Comparison of ENCODE assay signal across 8 cellular contexts in the genomic region with DNA sequence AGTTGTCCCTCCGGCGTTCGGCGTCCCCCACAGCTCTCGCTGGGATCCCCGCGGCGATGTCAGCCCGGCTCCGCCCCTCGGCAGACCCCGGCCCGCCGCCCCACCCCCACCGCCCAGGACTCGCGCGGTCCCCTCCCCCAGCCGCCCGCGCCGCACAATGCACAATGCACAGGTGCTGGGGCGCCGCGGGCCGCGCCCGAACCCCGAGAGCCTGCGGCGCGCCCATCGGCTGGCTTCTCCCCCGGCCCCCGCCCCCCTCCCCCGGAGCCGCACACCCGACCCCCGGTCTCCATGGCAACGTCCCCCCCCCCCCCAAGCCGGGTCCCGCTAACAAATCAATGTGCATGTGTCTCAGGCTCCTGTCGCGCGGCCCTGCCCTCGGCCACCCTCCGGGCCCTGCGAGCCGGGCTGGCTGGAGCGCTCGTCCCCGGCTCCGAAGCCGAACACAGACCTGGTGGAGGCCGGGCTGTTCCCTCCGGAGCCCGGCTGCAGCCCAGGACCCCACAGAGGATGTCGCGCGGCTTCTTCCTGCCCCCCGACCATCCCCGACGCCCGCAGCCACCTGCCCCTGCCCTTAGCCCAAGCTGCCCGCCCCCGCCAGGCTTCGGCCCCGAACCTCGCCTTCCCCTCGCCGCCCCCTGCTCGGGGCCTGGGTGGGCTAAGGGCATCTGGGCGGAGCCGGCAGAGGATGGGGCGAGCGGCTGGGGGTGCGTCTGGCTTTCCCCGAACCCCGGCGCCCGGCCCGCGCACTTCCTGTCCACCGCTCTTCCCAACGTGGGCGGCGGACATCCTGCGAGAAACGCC. TPM values are rescaled to one million over a fixed set of nuclear protein-coding genes. Genes with fewer than 3 reads are reported as not detected.
A peak's percentile ranks its signal among the peaks of the same experiment; 100 is the strongest.
DNase-seq lines count a peak whose midpoint lies in the region; ATAC-seq, FAIRE-seq and TF ChIP-seq lines count a peak whose summit lies in the region.

No MANE protein-coding gene starts in this region.

- peak overlapping the region; percentile 93 for H3K4me3 Mint-ChIP-seq in neural progenitor cell

- peak overlapping the region; percentile 58 for H3K9ac ChIP-seq in DND-41 (ENCODE audit: low read depth, low read length)
- no peak overlapping the region for H3K9ac ChIP-seq in neural progenitor cell

- peaks cover 23% of the 10 kb centered on the region for H3K36me3 ChIP-seq in DND-41 (ENCODE audit: insufficient read depth, low read length)
- no peaks in the 10 kb centered on the region for H3K36me3 ChIP-seq in neural progenitor cell

- no peak for TF ChIP-seq POLR2A in H54 (IDR thresholded peaks at IDR 0.05; ENCODE audit: low read depth, low read length)

- H3K4me1 ChIP-seq in DND-41 (ENCODE audit: insufficient read depth, low read length) (peaks cover 56% of the 10 kb centered on the region), neural progenitor cell (peaks cover 56% of the 10 kb centered on the region)

- H3K27ac Mint-ChIP-seq in neural progenitor cell: no peak overlapping the region

- H3K79me2 ChIP-seq in DND-41 (ENCODE audit: insufficient read depth, low read length) (peaks cover 25% of the 10 kb centered on the region), neural progenitor cell (ENCODE audit: low read depth) (peaks cover 7% of the 10 kb centered on the region)

- H3K4me1 Mint-ChIP-seq in neural progenitor cell: peaks cover 51% of the 10 kb centered on the region

- H2AFZ ChIP-seq in DND-41 (ENCODE audit: low read depth, low read length): peak overlapping the region; percentile 63
- H2AFZ ChIP-seq in neural progenitor cell (replicated peaks): peak overlapping the region; percentile 19

- H3F3A ChIP-seq in neural progenitor cell (ENCODE audit: low read depth): peaks cover 66% of the 10 kb centered on the region

- no peak for FAIRE-seq in H54 (lab: Jason Lieb, UNC)

- TF ChIP-seq CTCF in DND-41 (IDR thresholded peaks at IDR 0.05; ENCODE audit: borderline replicate concordance, extremely low read depth, low read length, poor library complexity, severe bottlenecking) (no peak), neural progenitor cell (IDR thresholded peaks at IDR 0.05) (no peak)

- H3K36me3 Mint-ChIP-seq in neural progenitor cell: no peaks in the 10 kb centered on the region

- H3K27ac ChIP-seq in DND-41 (ENCODE audit: low read length) (no peak overlapping the region), neural progenitor cell (no peak overlapping the region)

- peaks cover 8% of the 10 kb centered on the region for H3K9me3 Mint-ChIP-seq in neural progenitor cell

- H3K4me2 ChIP-seq in DND-41 (ENCODE audit: insufficient read depth, low read length) (peak overlapping the region; percentile 83), neural progenitor cell (peak overlapping the region; percentile 76)

- DNase-seq in DND-41 (no peak), H54 (ENCODE audit: insufficient read length, low spot score) (peak; percentile 42), NCI-H774 (lab: John Stamatoyannopoulos, UW) (peak; percentile 70), neural progenitor cell (ENCODE audit: low spot score) (peak; percentile 78), HPDE6-E6E7 (ENCODE audit: extremely low spot score) (no peak), SIG-M5 treated with dmso at 0.1 percent for 504 hours (lab: John Stamatoyannopoulos, UW; ENCODE audit: unreplicated experiment) (no peak), DMS114 treated with DMSO at 0.1 percent for 48 hours (lab: John Stamatoyannopoulos, UW; ENCODE audit: unreplicated experiment) (no peak)
- peak; percentile 50 for DNase-seq in effector CD8-positive, alpha-beta T cell (lab: John Stamatoyannopoulos, UW)

- ATAC-seq in DND-41 (ENCODE audit: insufficient read depth, low read depth): peak; percentile 37

- H3K27me3 ChIP-seq in DND-41 (ENCODE audit: insufficient read depth, low read length, poor library complexity) (peaks cover 32% of the 10 kb centered on the region), neural progenitor cell (peaks cover 92% of the 10 kb centered on the region)

- H3K4me3 ChIP-seq in DND-41 (ENCODE audit: low read depth in 1 of 2, low read length in 2 of 2) (peak overlapping the region; percentile 20 to 60; a peak in 3 of 4 replicates), neural progenitor cell (peak overlapping the region; percentile 80)

- H3K27me3 Mint-ChIP-seq in neural progenitor cell (ENCODE audit: insufficient read depth, low read depth): peaks cover 48% of the 10 kb centered on the region

- H3K9me3 ChIP-seq in DND-41 (ENCODE audit: insufficient read depth, low read length, severe bottlenecking) (no peaks in the 10 kb centered on the region), neural progenitor cell (ENCODE audit: low read depth) (no peaks in the 10 kb centered on the region)

- peaks cover 26% of the 10 kb centered on the region for H4K20me1 ChIP-seq in DND-41 (ENCODE audit: insufficient read depth, low read length)
- peaks cover 76% of the 10 kb centered on the region for H4K20me1 ChIP-seq in neural progenitor cell (ENCODE audit: low read depth)

RNA-seq across cellular contexts. Expression of a gene that starts 0.8 kb away (rescaled TPM):
- total RNA-seq in neural progenitor cell (ENCODE audit: low replicate concordance): 2.8 and 15.2 TPM in 2 replicates

RNA-seq across cellular contexts. Expression of a gene that starts 19.7 kb away (rescaled TPM):
- total RNA-seq in neural progenitor cell (ENCODE audit: low replicate concordance): 53.5 and 155 TPM in 2 replicates

RNA-seq across cellular contexts. Expression of a gene that starts 41.5 kb away (rescaled TPM):
- total RNA-seq in neural progenitor cell (ENCODE audit: low replicate concordance): 2.7 and 5.6 TPM in 2 replicates

Comparison
In these comparisons a context has a peak if more than half of its experiments do, and no peak if none do; other contexts are left out.
1. DNase-seq: peak in H54 (single experiment), NCI-H774 (single experiment), effector CD8-positive, alpha-beta T cell (single experiment) and neural progenitor cell (single experiment); none in DND-41 (single experiment), HPDE6-E6E7 (single experiment), SIG-M5 treated with dmso at 0.1 percent for 504 hours (single experiment) and DMS114 treated with DMSO at 0.1 percent for 48 hours (single experiment).